Comparison of ENCODE assay signal across 13 cellular contexts in genomic region chr22:33492210-33492651, GRCh38.
A peak's percentile ranks its signal among the peaks of the same experiment; 100 is the strongest.
DNase-seq lines count a peak whose midpoint lies in the region; FAIRE-seq and TF ChIP-seq lines count a peak whose summit lies in the region.
"Had no signal": no experiment of that assay in that cellular context is flagged by ENCODE, and none has a peak within 500 bp of the region (broad histone marks: within the 10 kb centered on the region; RNA-seq: fewer than 3 reads in every experiment).

No MANE protein-coding gene starts in this region.

- intact Hi-C loops in CD4-positive, alpha-beta memory T cell (cut with micrococcal nuclease): no loop called here
- intact Hi-C loops in mammary epithelial cell (cut with micrococcal nuclease): no loop called here

- no peaks in the 10 kb centered on the region for H3K36me3 ChIP-seq in CD4-positive, alpha-beta memory T cell (ENCODE audit: insufficient read depth, low read length)
- H3K36me3 ChIP-seq in endodermal cell (ENCODE audit: control insufficient read depth, insufficient read depth, low read length) (no peaks in the 10 kb centered on the region), mammary epithelial cell (ENCODE audit: insufficient read depth, low read length) (no peaks in the 10 kb centered on the region), Peyer's patch (no peaks in the 10 kb centered on the region)

- H3K79me2 ChIP-seq in mammary epithelial cell (ENCODE audit: insufficient read depth, low read length): no peaks in the 10 kb centered on the region

- 33 to 37% methylated on average over 3 to 4 of the region's 4 CpGs for WGBS in endodermal cell (ENCODE audit: insufficient coverage in 1 of 2, insufficient read length in 1 of 2), 2 experiments
- 73% methylated on average over 4 of the region's 4 CpGs for WGBS in mammary epithelial cell (ENCODE audit: low coverage, missing lambda C conversion rate)

- no peak overlapping the region for H3K4me3 ChIP-seq in CD4-positive, alpha-beta memory T cell (ENCODE audit: low read length in 2 of 2)
- no peak overlapping the region for H3K4me3 ChIP-seq in endodermal cell (ENCODE audit: low read length)
- no peak overlapping the region for H3K4me3 ChIP-seq in mammary epithelial cell (replicated peaks in 1 of 3; ENCODE audit: insufficient read depth in 1 of 3, low read depth in 2 of 3, low read length in 3 of 3)
- H3K4me3 ChIP-seq in Peyer's patch: peak overlapping the region in 1 of 4 donors; percentile 5

- H4K20me1 ChIP-seq in mammary epithelial cell (ENCODE audit: insufficient read depth, low read length): no peaks in the 10 kb centered on the region

- CTCF ChIA-PET in CD4-positive, alpha-beta memory T cell (lab: Charles Lee; ENCODE audit: partially characterized antibody): no interaction called here
- CTCF ChIA-PET in mammary epithelial cell (lab: Charles Lee; ENCODE audit: low non-redundant PET): no interaction called here

- POLR2A ChIA-PET in CD4-positive, alpha-beta memory T cell (lab: Charles Lee; ENCODE audit: partially characterized antibody): no interaction called here

- no peaks in the 10 kb centered on the region for H3K9me3 ChIP-seq in CD4-positive, alpha-beta memory T cell (ENCODE audit: control insufficient read depth in 1 of 2, low read length in 2 of 2)
- H3K9me3 ChIP-seq in endodermal cell (ENCODE audit: control insufficient read depth, low read length) (no peaks in the 10 kb centered on the region), mammary epithelial cell (replicated peaks; ENCODE audit: insufficient read depth, low read length) (peaks cover 22% of the 10 kb centered on the region), Peyer's patch (peaks cover 0 to 2% (median 0%) of the 10 kb centered on the region in 4 donors)
- H3K9me3 ChIP-seq: Caco-2 had no signal

- in situ Hi-C loops in mammary epithelial cell (cut with MboI; ENCODE audit: low sequenced_read_pairs in 2 of 2): no loop called here
- in situ Hi-C loops in KBM-7 (cut with MboI; ENCODE audit: low pct_unique_long_range_greater_than_20kb, low sequenced_read_pairs): no loop called here

- peak overlapping the region in 5 of 8 donors; percentile 33 to 69 (median 46) for H3K4me3 Mint-ChIP-seq in CD4-positive, alpha-beta memory T cell
- no peak overlapping the region for H3K4me3 Mint-ChIP-seq in endodermal cell

- peak overlapping the region in 4 of 7 donors; percentile 3 to 73 (median 70) for H3K27ac Mint-ChIP-seq in CD4-positive, alpha-beta memory T cell
- H3K27ac Mint-ChIP-seq in endodermal cell: peak overlapping the region; percentile 15
- H3K27ac Mint-ChIP-seq: stimulated activated naive B cell treated with anti-CD40 and anti-IgM and Interleukin-4, amounts not matched to agents 10 μg/mL and 1 μg/mL and 100 μg/mL, for 72 hours had no signal

- H3K4me2 ChIP-seq in mammary epithelial cell (ENCODE audit: insufficient read depth, low read depth, low read length): no peak overlapping the region

- H3K36me3 Mint-ChIP-seq in CD4-positive, alpha-beta memory T cell: no peaks in the 10 kb centered on the region
- peaks cover 2% of the 10 kb centered on the region for H3K36me3 Mint-ChIP-seq in endodermal cell (ENCODE audit: low read depth)

- no peak for FAIRE-seq in GM19239 (lab: Jason Lieb, UNC)

- no peaks in the 10 kb centered on the region for H3K4me1 ChIP-seq in CD4-positive, alpha-beta memory T cell (ENCODE audit: insufficient read depth, low read length)
- H3K4me1 ChIP-seq in endodermal cell (ENCODE audit: control insufficient read depth, insufficient read depth, low read length) (peaks cover 4% of the 10 kb centered on the region), mammary epithelial cell (ENCODE audit: insufficient read depth, low read length) (no peaks in the 10 kb centered on the region), Peyer's patch (peaks cover 0 to 5% (median 0%) of the 10 kb centered on the region in 4 donors)

- H3K27ac ChIP-seq in CD4-positive, alpha-beta memory T cell (ENCODE audit: low read depth, low read length): no peak overlapping the region
- no peak overlapping the region for H3K27ac ChIP-seq in endodermal cell (ENCODE audit: low read depth, low read length)
- H3K27ac ChIP-seq in mammary epithelial cell (ENCODE audit: insufficient read depth, low read depth, low read length): no peak overlapping the region
- H3K27ac ChIP-seq in Peyer's patch: no peak overlapping the region
- H3K27ac ChIP-seq: RWPE1 had no signal

- H3K9ac ChIP-seq in endodermal cell (ENCODE audit: extremely low read depth, low read length, poor library complexity, severe bottlenecking) (no peak overlapping the region), mammary epithelial cell (ENCODE audit: insufficient read depth, low read length) (no peak overlapping the region)

- no TSS peak for BruUV-seq in mammary epithelial cell (replicated peaks; lab: Mats Ljungman, UMichigan)

- no peak for TF ChIP-seq CTCF in endodermal cell (conservative IDR thresholded peaks at IDR 0.05)
- TF ChIP-seq CTCF in mammary epithelial cell (conservative IDR thresholded peaks at IDR 0.05 in 1 of 2, IDR thresholded peaks at IDR 0.05 in 1 of 2; ENCODE audit: extremely low read depth in 1 of 2, insufficient read depth in 1 of 2, low read depth in 1 of 2, low read length in 2 of 2): no peak
- TF ChIP-seq CTCF in Peyer's patch (IDR thresholded peaks at IDR 0.05): no peak

- no peak overlapping the region for H2AFZ ChIP-seq in mammary epithelial cell (ENCODE audit: low read depth, low read length)

- TF ChIP-seq POLR2A in Peyer's patch (IDR thresholded peaks at IDR 0.05): no peak

- dilution Hi-C loops in mammary epithelial cell (cut with HindIII; ENCODE audit: low sequenced_read_pairs): no loop called here

- peaks cover 2 to 17% (median 5%) of the 10 kb centered on the region in 8 donors for H3K9me3 Mint-ChIP-seq in CD4-positive, alpha-beta memory T cell
- H3K9me3 Mint-ChIP-seq in endodermal cell: peaks cover 12% of the 10 kb centered on the region

- no peaks in the 10 kb centered on the region for H3K27me3 ChIP-seq in CD4-positive, alpha-beta memory T cell (ENCODE audit: insufficient read depth, low read length)
- H3K27me3 ChIP-seq in endodermal cell (ENCODE audit: control insufficient read depth, insufficient read depth, low read length, poor library complexity, severe bottlenecking) (peaks cover 5% of the 10 kb centered on the region), mammary epithelial cell (ENCODE audit: insufficient read depth, low read length) (no peaks in the 10 kb centered on the region), Peyer's patch (no peaks in the 10 kb centered on the region)

- peaks cover 0 to 9% (median 4%) of the 10 kb centered on the region in 4 donors for H3K4me1 Mint-ChIP-seq in CD4-positive, alpha-beta memory T cell
- peaks cover 25% of the 10 kb centered on the region for H3K4me1 Mint-ChIP-seq in endodermal cell

- H3K27me3 Mint-ChIP-seq in CD4-positive, alpha-beta memory T cell: no peaks in the 10 kb centered on the region
- peaks cover 44% of the 10 kb centered on the region for H3K27me3 Mint-ChIP-seq in endodermal cell (ENCODE audit: insufficient read depth)
- H3K27me3 Mint-ChIP-seq: stimulated activated naive B cell treated with anti-CD40 and anti-IgM and Interleukin-4, amounts not matched to agents 10 μg/mL and 1 μg/mL and 100 μg/mL, for 72 hours had no signal

- DNase-seq in CD4-positive, alpha-beta memory T cell: no peak
- peak; percentile 12 for DNase-seq in GM19239 (ENCODE audit: insufficient read length, low spot score)
- peak; percentile 60 for DNase-seq in endodermal cell
- DNase-seq in mucosa of gallbladder (ENCODE audit: low spot score): peak; percentile 14
- DNase-seq in mammary epithelial cell: no peak
- DNase-seq in KBM-7: no peak
- no peak for DNase-seq in Peyer's patch
- no peak for DNase-seq in GF-D8 (lab: John Stamatoyannopoulos, UW)
- DNase-seq: Karpas-422; NCI-H226; stimulated activated naive B cell treated with anti-CD40 and anti-IgM and Interleukin-4, amounts not matched to agents 10 μg/mL and 1 μg/mL and 100 μg/mL, for 72 hours had no signal

Comparison
In these comparisons a context has a peak if more than half of its experiments do, and no peak if none do; other contexts are left out.
1. DNase-seq: peak in GM19239 (single experiment), endodermal cell (single experiment) and mucosa of gallbladder (single experiment); none in CD4-positive, alpha-beta memory T cell (0 of 5), mammary epithelial cell (single experiment), KBM-7 (single experiment), Peyer's patch (0 of 3) and GF-D8 (single experiment).